8 cellular contexts compared by ENCODE assay signal in genomic region chr2:26032586-26033269, GRCh38. TPM values are rescaled to one million over a fixed set of nuclear protein-coding genes. Genes with fewer than 3 reads are reported as not detected.
DNase-seq lines count a peak whose midpoint lies in the region; ATAC-seq, FAIRE-seq and TF ChIP-seq lines count a peak whose summit lies in the region.
"Not testable (repeated sequence)": the region's sequence is repeated elsewhere in the genome, so short reads cannot be mapped to it uniquely, and the experiment has no call there.

No MANE protein-coding gene starts in this region.

- H3K4me1 ChIP-seq in duodenal mucosa (ENCODE audit: control insufficient read depth in 1 of 2, insufficient read depth in 2 of 2, low read length in 2 of 2): peaks cover 13 to 15% of the 10 kb centered on the region in 2 donors
- H3K4me1 ChIP-seq in iPS-20b (ENCODE audit: insufficient read depth, low read length): not testable (repeated sequence)
- peaks cover 26% of the 10 kb centered on the region for H3K4me1 ChIP-seq in upper lobe of right lung

- H3K36me3 ChIP-seq in duodenal mucosa (ENCODE audit: control insufficient read depth in 1 of 2, insufficient read depth in 2 of 2, low read length in 2 of 2); iPS-20b (ENCODE audit: insufficient read depth, low read depth, low read length); upper lobe of right lung: not testable (repeated sequence)

- H3K9ac ChIP-seq in duodenal mucosa (ENCODE audit: low read depth in 1 of 2, low read length in 2 of 2): peak overlapping the region; percentile 87 to 93
- peak overlapping the region; percentile 87 for H3K9ac ChIP-seq in iPS-20b (ENCODE audit: low read depth, low read length)

- not testable (repeated sequence) for H3K9me3 Mint-ChIP-seq in activated CD8-positive, alpha-beta T cell treated with anti-CD3 and anti-CD28 coated beads for 36 hours; osteocyte (ENCODE audit: unreplicated experiment)

- peaks cover 17% of the 10 kb centered on the region for H3K36me3 Mint-ChIP-seq in activated CD8-positive, alpha-beta T cell treated with anti-CD3 and anti-CD28 coated beads for 36 hours (ENCODE audit: low read depth)
- not testable (repeated sequence) for H3K36me3 Mint-ChIP-seq in osteocyte (ENCODE audit: unreplicated experiment)

- peak; percentile 23 for FAIRE-seq in G401.6 (lab: Jason Lieb, UNC)

- not testable (repeated sequence) for ATAC-seq in activated CD8-positive, alpha-beta T cell treated with anti-CD3 and anti-CD28 coated beads for 36 hours; upper lobe of right lung

- CTCF ChIA-PET in activated CD8-positive, alpha-beta T cell treated with anti-CD3 and anti-CD28 coated beads for 36 hours (lab: Charles Lee): interaction anchor here (1.2 to 2.1 kb wide), 2 partner anchors 110 to 152 kb away, joined by 3 to 7 read pairs; no protein-coding TSS in a partner anchor

- not testable (repeated sequence) for TF ChIP-seq CTCF in HFF-Myc (IDR thresholded peaks at IDR 0.05; ENCODE audit: low read depth, low read length, missing control alignments); LNCaP clone FGC (IDR thresholded peaks at IDR 0.05; ENCODE audit: control insufficient read depth, extremely low read depth, insufficient read depth); activated CD8-positive, alpha-beta T cell treated with anti-CD3 and anti-CD28 coated beads for 36 hours (IDR thresholded peaks at IDR 0.05); osteocyte (IDR thresholded peaks at IDR 0.05); upper lobe of right lung (IDR thresholded peaks at IDR 0.05)

- intact Hi-C loops in activated CD8-positive, alpha-beta T cell treated with anti-CD3 and anti-CD28 coated beads for 36 hours (cut with micrococcal nuclease): loop anchor here (5.0 kb wide), 1 partner anchor 35 kb away; no protein-coding TSS in a partner anchor
- intact Hi-C loops in upper lobe of right lung (cut with DNase I): not testable (repeated sequence)

- H3K4me3 Mint-ChIP-seq in activated CD8-positive, alpha-beta T cell treated with anti-CD3 and anti-CD28 coated beads for 36 hours: peak overlapping the region; percentile 94
- H3K4me3 Mint-ChIP-seq in osteocyte (ENCODE audit: unreplicated experiment): peak overlapping the region; percentile 90

- not testable (repeated sequence) for DNase-seq in HFF-Myc (ENCODE audit: extremely low read depth, low read depth); LNCaP clone FGC (ENCODE audit: low read depth); upper lobe of right lung
- peak; percentile 48 for DNase-seq in activated CD8-positive, alpha-beta T cell treated with anti-CD3 and anti-CD28 coated beads for 36 hours
- peak; percentile 87 for DNase-seq in osteocyte (ENCODE audit: extremely low spot score, unreplicated experiment)

- H3K27ac ChIP-seq in duodenal mucosa (ENCODE audit: low read depth, low read length) (peak overlapping the region; percentile 99), iPS-20b (ENCODE audit: low read length) (peak overlapping the region; percentile 97), upper lobe of right lung (peak overlapping the region; percentile 95)

- POLR2A ChIA-PET in activated CD8-positive, alpha-beta T cell treated with anti-CD3 and anti-CD28 coated beads for 36 hours (lab: Charles Lee): interaction anchor here (1.0 to 2.4 kb wide), 9 partner anchors 8 to 314 kb away, joined by 3 to 9 read pairs (median 3); partner anchors contain the start of gene ADGRF3

- H3K27ac Mint-ChIP-seq in activated CD8-positive, alpha-beta T cell treated with anti-CD3 and anti-CD28 coated beads for 36 hours: peak overlapping the region; percentile 94
- H3K27ac Mint-ChIP-seq in osteocyte (ENCODE audit: unreplicated experiment): peak overlapping the region; percentile 98

- peaks cover 21% of the 10 kb centered on the region for H3K4me1 Mint-ChIP-seq in activated CD8-positive, alpha-beta T cell treated with anti-CD3 and anti-CD28 coated beads for 36 hours (ENCODE audit: low read depth)
- H3K4me1 Mint-ChIP-seq in osteocyte (ENCODE audit: unreplicated experiment): peaks cover 26% of the 10 kb centered on the region

- not testable (repeated sequence) for H3K9me3 ChIP-seq in duodenal mucosa (ENCODE audit: control insufficient read depth in 1 of 2, low read length in 2 of 2); iPS-20b (ENCODE audit: insufficient read depth, low read depth, low read length); upper lobe of right lung

- H3K27me3 ChIP-seq in duodenal mucosa (ENCODE audit: control insufficient read depth in 1 of 2, insufficient read depth in 2 of 2, low read length in 2 of 2); iPS-20b (ENCODE audit: insufficient read depth, low read length); upper lobe of right lung: not testable (repeated sequence)

- H3K27me3 Mint-ChIP-seq in activated CD8-positive, alpha-beta T cell treated with anti-CD3 and anti-CD28 coated beads for 36 hours; osteocyte (ENCODE audit: unreplicated experiment): not testable (repeated sequence)

- H3K4me3 ChIP-seq in HFF-Myc (replicated peaks; ENCODE audit: low read depth, low read length) (peak overlapping the region; percentile 96), LNCaP clone FGC (ENCODE audit: low read depth, low read length) (peak overlapping the region; percentile 95), duodenal mucosa (ENCODE audit: low read depth in 1 of 2, low read length in 2 of 2) (peak overlapping the region; percentile 89 to 92), iPS-20b (ENCODE audit: low read length) (peak overlapping the region; percentile 100), upper lobe of right lung (peak overlapping the region; percentile 98)

RNA-seq across cellular contexts. Expression of gene RAB10, which starts 1.2 kb away (rescaled TPM):
- 100 to 1,000 TPM in 1 of 2 experiments, 10 to 100 TPM in 1; 89.5 to 102 TPM for total RNA-seq in activated CD8-positive, alpha-beta T cell treated with anti-CD3 and anti-CD28 coated beads for 36 hours
- total RNA-seq in osteocyte (139 and 150 TPM in 2 replicates), upper lobe of right lung (111 TPM)

RNA-seq across cellular contexts. Expression of gene KIF3C, which starts 50.4 kb away (rescaled TPM):
- total RNA-seq in activated CD8-positive, alpha-beta T cell treated with anti-CD3 and anti-CD28 coated beads for 36 hours: 1 to 10 TPM; 3.6 to 3.8 TPM
- 29.7 TPM in 2 replicates for total RNA-seq in osteocyte
- 6.5 TPM for total RNA-seq in upper lobe of right lung
